Comparison of ENCODE assay signal across 14 cellular contexts in the genomic region with DNA sequence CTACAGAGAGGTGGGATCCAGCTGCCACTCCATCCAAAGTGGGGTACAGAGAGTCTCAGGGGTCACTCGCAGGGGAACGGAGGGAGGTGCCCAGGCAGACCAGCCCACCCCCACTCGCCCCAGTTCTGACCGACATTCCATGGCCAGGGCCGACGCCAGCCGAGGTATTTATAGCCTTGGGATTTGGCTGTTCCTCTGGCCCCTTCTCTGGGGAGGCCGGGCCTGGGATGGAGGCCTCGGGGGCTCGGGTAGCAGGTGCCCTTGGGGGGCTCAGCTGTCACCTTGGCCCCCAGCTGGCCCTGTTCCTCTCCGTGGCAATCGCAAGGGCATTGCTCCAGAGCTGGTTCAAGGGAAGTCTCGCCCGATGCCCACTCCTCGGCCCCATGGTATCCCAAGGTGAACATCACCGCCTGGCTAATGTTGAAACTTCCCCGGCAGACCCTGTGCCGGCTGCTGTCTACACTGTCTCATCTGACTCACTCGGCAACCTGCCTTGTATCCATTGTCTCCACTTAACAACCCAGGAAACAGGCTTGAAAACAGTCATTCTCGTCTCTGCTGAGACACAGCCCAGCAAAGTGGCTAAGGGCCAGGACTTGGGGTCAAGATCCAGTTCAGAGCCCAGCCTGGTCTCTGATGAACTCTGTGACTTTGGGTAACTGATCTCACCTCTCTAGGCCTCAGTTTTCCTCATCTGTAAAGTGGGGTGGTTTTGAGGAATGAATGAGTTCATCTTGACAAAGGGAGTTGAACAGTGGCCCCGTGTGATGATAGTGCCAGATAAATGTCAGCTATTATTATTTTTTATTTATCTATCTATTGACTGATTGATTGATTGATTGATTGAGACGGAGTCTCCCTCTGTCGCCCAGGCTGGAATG. TPM values are rescaled to one million over a fixed set of nuclear protein-coding genes. Genes with fewer than 3 reads are reported as not detected.
A peak's percentile ranks its signal among the peaks of the same experiment; 100 is the strongest.
DNase-seq lines count a peak whose midpoint lies in the region; ATAC-seq and TF ChIP-seq lines count a peak whose summit lies in the region.
"Had no signal": no experiment of that assay in that cellular context is flagged by ENCODE, and none has a peak within 500 bp of the region (broad histone marks: within the 10 kb centered on the region; RNA-seq: fewer than 3 reads in every experiment).

No MANE protein-coding gene starts in this region.

- H3K9me3 Mint-ChIP-seq in activated T-cell treated with anti-CD3 and anti-CD28 coated beads, Interleukin-2, amount 50 U/mL, for 24 hours, result no peaks in the 10 kb centered on the region
- H3K9me3 Mint-ChIP-seq: activated T-cell treated with anti-CD3 and anti-CD28 coated beads, Interleukin-2, amount 50 U/mL, for 4 hours; natural killer cell treated with Interleukin-12 subunit alpha and Interleukin-12 subunit beta and Interleukin-15 and Interleukin-18, amount 100 ng/mL, for 72 hours had no signal

- peak overlapping the region; percentile 4 to 88 (median 74) for H3K27ac ChIP-seq in adrenal gland
- H3K27ac ChIP-seq in foreskin keratinocyte, result no peak overlapping the region
- H3K27ac ChIP-seq in muscle layer of colon (ENCODE audit: low read depth, low read length), result peak overlapping the region; percentile 75

- peaks cover 33% of the 10 kb centered on the region for H3K36me3 Mint-ChIP-seq in activated T-cell treated with anti-CD3 and anti-CD28 coated beads, Interleukin-2, amount 50 U/mL, for 24 hours (ENCODE audit: low read depth)
- H3K36me3 Mint-ChIP-seq: natural killer cell treated with Interleukin-12 subunit alpha and Interleukin-12 subunit beta and Interleukin-15 and Interleukin-18, amount 100 ng/mL, for 72 hours had no signal

- H3K4me3 ChIP-seq in adrenal gland, result no peak overlapping the region
- peak overlapping the region in 1 of 2 donors; percentile 21 for H3K4me3 ChIP-seq in muscle layer of colon (ENCODE audit: low read depth in 1 of 2, low read length in 2 of 2)

- H3K4me1 Mint-ChIP-seq in activated T-cell treated with anti-CD3 and anti-CD28 coated beads, Interleukin-2, amount 50 U/mL, for 24 hours (ENCODE audit: low read depth), result peaks cover 13% of the 10 kb centered on the region

- no peak overlapping the region for H3K9ac ChIP-seq in muscle layer of colon (ENCODE audit: low read length)

- H3K27me3 ChIP-seq in adrenal gland (no peaks in the 10 kb centered on the region), foreskin keratinocyte (no peaks in the 10 kb centered on the region), muscle layer of colon (ENCODE audit: control insufficient read depth in 1 of 2, insufficient read depth in 2 of 2, low read length in 2 of 2) (no peaks in the 10 kb centered on the region)

- 38 to 52% (median 39%) methylated on average over 14 to 23 of the region's 23 CpGs for WGBS in adrenal gland, 4 donors

- TF ChIP-seq POLR2A in adrenal gland (IDR thresholded peaks at IDR 0.05) (no peak), erythroblast (IDR thresholded peaks at IDR 0.05; ENCODE audit: low read length) (no peak)

- intact Hi-C loops in adrenal gland (cut with DNase I), result no loop called here

- peak; percentile 33 for ATAC-seq in foreskin keratinocyte
- ATAC-seq in HG02852 (IDR thresholded peaks at IDR 0.05; ENCODE audit: unreplicated experiment), result no peak
- ATAC-seq: activated T-cell treated with anti-CD3 and anti-CD28 coated beads, Interleukin-2, amount 50 U/mL, for 4 hours; HCT116; natural killer cell treated with Interleukin-12 subunit alpha and Interleukin-12 subunit beta and Interleukin-15 and Interleukin-18, amount 100 ng/mL, for 72 hours had no signal

- H3K9me3 ChIP-seq in adrenal gland (replicated peaks in 1 of 3) (no peaks in the 10 kb centered on the region), muscle layer of colon (ENCODE audit: low read length) (no peaks in the 10 kb centered on the region)

- peaks cover 24 to 51% of the 10 kb centered on the region in 2 donors for H3K4me1 ChIP-seq in adrenal gland (replicated peaks in 1 of 2)
- H3K4me1 ChIP-seq in foreskin keratinocyte, result no peaks in the 10 kb centered on the region
- H3K4me1 ChIP-seq in muscle layer of colon (ENCODE audit: insufficient read depth, low read length), result peaks cover 19% of the 10 kb centered on the region

- H3K4me3 Mint-ChIP-seq in activated T-cell treated with anti-CD3 and anti-CD28 coated beads, Interleukin-2, amount 50 U/mL, for 24 hours, result no peak overlapping the region
- H3K4me3 Mint-ChIP-seq: activated T-cell treated with anti-CD3 and anti-CD28 coated beads, Interleukin-2, amount 50 U/mL, for 4 hours; natural killer cell treated with Interleukin-12 subunit alpha and Interleukin-12 subunit beta and Interleukin-15 and Interleukin-18, amount 100 ng/mL, for 72 hours had no signal

- TF ChIP-seq CTCF in adrenal gland (IDR thresholded peaks at IDR 0.05), result no peak
- TF ChIP-seq CTCF in foreskin keratinocyte (conservative IDR thresholded peaks at IDR 0.05), result no peak

- H3K36me3 ChIP-seq in adrenal gland (replicated peaks in 1 of 2) (peaks cover 0 to 38% of the 10 kb centered on the region in 2 donors), muscle layer of colon (ENCODE audit: insufficient read depth, low read length) (peaks cover 21% of the 10 kb centered on the region)

- H3K27ac Mint-ChIP-seq in activated T-cell treated with anti-CD3 and anti-CD28 coated beads, Interleukin-2, amount 50 U/mL, for 24 hours, result no peak overlapping the region
- H3K27ac Mint-ChIP-seq: natural killer cell treated with Interleukin-12 subunit alpha and Interleukin-12 subunit beta and Interleukin-15 and Interleukin-18, amount 100 ng/mL, for 72 hours had no signal

- no peaks in the 10 kb centered on the region for H3K27me3 Mint-ChIP-seq in activated T-cell treated with anti-CD3 and anti-CD28 coated beads, Interleukin-2, amount 50 U/mL, for 24 hours
- H3K27me3 Mint-ChIP-seq: natural killer cell treated with Interleukin-12 subunit alpha and Interleukin-12 subunit beta and Interleukin-15 and Interleukin-18, amount 100 ng/mL, for 72 hours had no signal

- DNase-seq in A172 (ENCODE audit: low spot score) (peak; percentile 38), adrenal gland (peak; percentile 64 to 90 (median 87)), foreskin keratinocyte (no peak), NCI-H187 treated with DMSO at 0.1 percent for 48 hours (lab: John Stamatoyannopoulos, UW) (no peak), erythroblast (lab: John Stamatoyannopoulos, UW) (no peak)
- DNase-seq in activated T-cell treated with anti-CD3 and anti-CD28 coated beads, Interleukin-2, amount 50 U/mL, for 24 hours, result no peak
- DNase-seq: ACHN; activated T-cell treated with anti-CD3 and anti-CD28 coated beads, Interleukin-2, amount 50 U/mL, for 4 hours; NCI-H774; stimulated activated CD8-positive, alpha-beta memory T cell treated with anti-CD3 and anti-CD28 coated beads, Interleukin-4, amount 100 ng/mL, for 48 hours had no signal

RNA-seq across cellular contexts. Expression of a gene that starts 9.7 kb away (rescaled TPM):
- total RNA-seq in A172 (2014; rRNA removed; shearing (Covaris generic)), result 43.1 and 72.6 TPM in 2 replicates
- total RNA-seq in adrenal gland (100 to 1,000 TPM; 106 to 457 (median 189) TPM), foreskin keratinocyte (36.0 and 37.1 TPM in 2 replicates)
- polyA plus RNA-seq in adrenal gland (100 to 1,000 TPM; 145 to 352 (median 155) TPM), foreskin keratinocyte (35.2 and 40.0 TPM in 2 replicates)

RNA-seq across cellular contexts. Expression of a gene that starts 17.3 kb away (rescaled TPM):
- 25.2 and 36.0 TPM in 2 replicates for total RNA-seq in A172 (2014; rRNA removed; shearing (Covaris generic))
- total RNA-seq in adrenal gland, result 10 to 100 TPM; 13.2 to 40.6 (median 27.2) TPM
- polyA plus RNA-seq in adrenal gland, result 10 to 100 TPM; 10.0 to 41.9 (median 28.4) TPM
- 32.3 and 34.2 TPM in 2 replicates for total RNA-seq in foreskin keratinocyte
- 39.5 and 40.4 TPM in 2 replicates for polyA plus RNA-seq in foreskin keratinocyte

RNA-seq across cellular contexts. Expression of a gene that starts 22.2 kb away (rescaled TPM):
- not detected in 2 replicates for total RNA-seq in A172 (2014; rRNA removed; shearing (Covaris generic))
- total RNA-seq in adrenal gland (not detected), foreskin keratinocyte (not detected in 2 replicates)
- polyA plus RNA-seq in adrenal gland (not detected), foreskin keratinocyte (not detected in 2 replicates)
- total RNA-seq: natural killer cell treated with Interleukin-12 subunit alpha and Interleukin-12 subunit beta and Interleukin-15 and Interleukin-18, amount 100 ng/mL, for 72 hours had no signal

RNA-seq across cellular contexts. Expression of a gene that starts 28.6 kb away (rescaled TPM):
- 54.9 and 78.9 TPM in 2 replicates for total RNA-seq in A172 (2014; rRNA removed; shearing (Covaris generic))
- 1 to 10 TPM in 7 of 8 donors, under 1 TPM in 1; 0.48 to 8.2 (median 2.2) TPM for total RNA-seq in adrenal gland
- polyA plus RNA-seq in adrenal gland, result 1 to 10 TPM in 1 of 3 donors, under 1 TPM in 2; 0.72 to 1.6 (median 0.74) TPM
- total RNA-seq in foreskin keratinocyte, result 30.4 and 37.9 TPM in 2 replicates
- polyA plus RNA-seq in foreskin keratinocyte, result 35.5 and 44.2 TPM in 2 replicates

RNA-seq across cellular contexts. Expression of a gene that starts 35.2 kb away (rescaled TPM):
- total RNA-seq in A172 (2014; rRNA removed; shearing (Covaris generic)), result 0.43 and 2.5 TPM in 2 replicates
- 10 to 100 TPM in 2 of 8 donors, 1 to 10 TPM in 6; 2.4 to 87.9 (median 3.2) TPM for total RNA-seq in adrenal gland
- 1 to 10 TPM; 1.7 to 9.8 (median 4.0) TPM for polyA plus RNA-seq in adrenal gland
- total RNA-seq in foreskin keratinocyte, result 0.78 and 1.3 TPM in 2 replicates
- polyA plus RNA-seq in foreskin keratinocyte, result 1.3 and 1.7 TPM in 2 replicates

Comparison
In these comparisons a context has a peak if more than half of its experiments do, and no peak if none do; other contexts are left out.
1. DNase-seq: peak in A172 (single experiment) and adrenal gland (7 of 7); none in foreskin keratinocyte (0 of 2), NCI-H187 treated with DMSO at 0.1 percent for 48 hours (single experiment), erythroblast (0 of 2) and activated T-cell treated with anti-CD3 and anti-CD28 coated beads, Interleukin-2, amount 50 U/mL, for 24 hours (single experiment).